Comparison of ENCODE assay signal across 19 cellular contexts in the genomic region with DNA sequence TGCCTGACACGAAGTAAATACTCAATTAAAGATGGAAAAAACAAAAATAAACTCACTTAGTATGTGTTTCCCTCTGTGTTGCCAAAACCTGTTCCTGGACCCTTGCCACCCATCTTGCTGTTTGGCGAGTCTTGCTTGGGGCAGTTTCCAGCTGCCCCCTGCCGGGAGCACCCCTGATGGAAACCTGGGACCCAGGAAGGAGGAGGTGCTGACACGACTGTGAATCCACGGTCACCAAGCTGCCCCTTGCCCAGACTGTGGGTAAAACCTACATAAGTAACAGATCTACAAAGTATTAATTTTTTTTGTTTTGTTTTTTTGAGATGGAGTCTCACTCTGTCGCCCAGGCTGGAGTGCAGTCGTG. TPM values are rescaled to one million over a fixed set of nuclear protein-coding genes. Genes with fewer than 3 reads are reported as not detected.
DNase-seq lines count a peak whose midpoint lies in the region; ATAC-seq and TF ChIP-seq lines count a peak whose summit lies in the region.
"Had no signal": no experiment of that assay in that cellular context is flagged by ENCODE, and none has a peak within 500 bp of the region (broad histone marks: within the 10 kb centered on the region; RNA-seq: fewer than 3 reads in every experiment).

No MANE protein-coding gene starts in this region.

- H3K4me3 ChIP-seq in hepatocyte (no peak overlapping the region), Caco-2 (ENCODE audit: low read depth, low read length) (no peak overlapping the region)
- H3K4me3 ChIP-seq: PC-9, SK-N-MC had no signal

- H3K27ac Mint-ChIP-seq in CD14-positive monocyte (peak overlapping the region in 4 of 7 donors; percentile 21 to 88 (median 54)), activated B cell treated with CpG ODN at 0.5 μM for 24 hours (peak overlapping the region; percentile 99), Caco-2 (ENCODE audit: unreplicated experiment) (no peak overlapping the region)
- H3K27ac Mint-ChIP-seq in stimulated activated naive B cell treated with anti-CD40 and anti-IgM and Interleukin-4, amounts not matched to agents 10 μg/mL and 1 μg/mL and 100 μg/mL, for 72 hours: peak overlapping the region; percentile 11

- no peak overlapping the region for H2AFZ ChIP-seq in hepatocyte
- H2AFZ ChIP-seq: PC-9 had no signal

- H3K4me1 Mint-ChIP-seq in CD14-positive monocyte (peaks cover 45% of the 10 kb centered on the region), activated B cell treated with CpG ODN at 0.5 μM for 24 hours (peaks cover 55% of the 10 kb centered on the region), Caco-2 (ENCODE audit: low read depth, unreplicated experiment) (no peaks in the 10 kb centered on the region)
- H3K4me1 Mint-ChIP-seq in stimulated activated naive B cell treated with anti-CD40 and anti-IgM and Interleukin-4, amounts not matched to agents 10 μg/mL and 1 μg/mL and 100 μg/mL, for 72 hours: peaks cover 31 to 57% of the 10 kb centered on the region in 2 donors

- POLR2A ChIA-PET in activated B cell treated with CpG ODN at 0.5 μM for 24 hours (lab: Charles Lee): interaction anchor here (1.4 kb wide), 2 partner anchors 23 to 50 kb away, joined by 3 to 6 read pairs; a partner anchor contains a TSS
- POLR2A ChIA-PET in Caco-2 (lab: Charles Lee): no interaction called here

- no peak for TF ChIP-seq CTCF in CD14-positive monocyte (IDR thresholded peaks at IDR 0.05)
- no peak for TF ChIP-seq CTCF in activated B cell treated with CpG ODN at 0.5 μM for 24 hours (IDR thresholded peaks at IDR 0.05)
- TF ChIP-seq CTCF in hepatocyte (IDR thresholded peaks at IDR 0.05; ENCODE audit: poor library complexity): no peak
- TF ChIP-seq CTCF in Caco-2 (IDR thresholded peaks at IDR 0.05; ENCODE audit: insufficient read depth in 1 of 2, low read depth in 1 of 2, low read length in 1 of 2, severe bottlenecking in 1 of 2, unreplicated experiment in 1 of 2): no peak

- CTCF ChIA-PET in activated B cell treated with CpG ODN at 0.5 μM for 24 hours (lab: Charles Lee): no interaction called here
- CTCF ChIA-PET in Caco-2 (lab: Charles Lee): interaction anchor here (1.0 kb wide), 1 partner anchor 91 kb away, joined by 4 read pairs; no protein-coding TSS in a partner anchor

- no peak for ATAC-seq in activated B cell treated with CpG ODN at 0.5 μM for 24 hours (ENCODE audit: low read depth)
- no peak for ATAC-seq in stimulated activated naive B cell treated with anti-CD40 and anti-IgM and Interleukin-4, amounts not matched to agents 10 μg/mL and 1 μg/mL and 100 μg/mL, for 72 hours (replicated peaks)

- intact Hi-C loops in CD14-positive monocyte (cut with micrococcal nuclease): no loop called here
- intact Hi-C loops in activated B cell treated with CpG ODN at 0.5 μM for 24 hours (cut with micrococcal nuclease): no loop called here
- intact Hi-C loops in Caco-2 (cut with micrococcal nuclease; ENCODE audit: unreplicated experiment): no loop called here

- H3K4me3 Mint-ChIP-seq in CD14-positive monocyte: peak overlapping the region in 1 of 2 donors; percentile 58
- H3K4me3 Mint-ChIP-seq in activated B cell treated with CpG ODN at 0.5 μM for 24 hours: no peak overlapping the region
- no peak overlapping the region for H3K4me3 Mint-ChIP-seq in stimulated activated naive B cell treated with anti-CD40 and anti-IgM and Interleukin-4, amounts not matched to agents 10 μg/mL and 1 μg/mL and 100 μg/mL, for 72 hours
- no peak overlapping the region for H3K4me3 Mint-ChIP-seq in Caco-2 (ENCODE audit: unreplicated experiment)

- H3K36me3 ChIP-seq in hepatocyte (replicated peaks; ENCODE audit: insufficient read depth, low read depth) (no peaks in the 10 kb centered on the region), Caco-2 (ENCODE audit: control insufficient read depth, insufficient read depth, low read length) (no peaks in the 10 kb centered on the region)

- H3K79me2 ChIP-seq in hepatocyte: no peaks in the 10 kb centered on the region

- H3K9me2 ChIP-seq in hepatocyte (replicated peaks; ENCODE audit: insufficient read depth): no peaks in the 10 kb centered on the region

- no TSS peak for BruUV-seq in Caco-2 (replicated peaks; lab: Mats Ljungman, UMichigan)

- H4K20me1 ChIP-seq in hepatocyte (ENCODE audit: insufficient read depth, poor library complexity, severe bottlenecking): no peaks in the 10 kb centered on the region

- 89% methylated on average over 7 of the region's 7 CpGs for WGBS in hepatocyte (ENCODE audit: low lambda C conversion rate, missing lambda C conversion rate)

- peak overlapping the region; percentile 51 for H3K27ac ChIP-seq in hepatocyte
- H3K27ac ChIP-seq: C4-2B, PC-9, RWPE1, SK-N-MC had no signal

- DNase-seq in CD14-positive monocyte (ENCODE audit: low spot score) (no peak), activated B cell treated with CpG ODN at 0.5 μM for 24 hours (no peak), hepatocyte (ENCODE audit: low spot score) (no peak), cortex of kidney (lab: John Stamatoyannopoulos, UW) (no peak), RPMI8226 (no peak), Caco-2 (no peak)
- DNase-seq in stimulated activated naive B cell treated with anti-CD40 and anti-IgM and Interleukin-4, amounts not matched to agents 10 μg/mL and 1 μg/mL and 100 μg/mL, for 72 hours: no peak
- DNase-seq: DMS53, MM.1S, NCI-H1048, NCI-H1417 treated with DMSO at 0.1 percent for 48 hours, NCI-H187, NCI-H2107, NCI-H69, PC-9, SHP77 treated with DMSO at 0.1 percent for 48 hours had no signal

- H3K27me3 Mint-ChIP-seq in CD14-positive monocyte (ENCODE audit: low read depth in 3 of 3) (peaks cover 0 to 5% (median 1%) of the 10 kb centered on the region in 3 donors), activated B cell treated with CpG ODN at 0.5 μM for 24 hours (no peaks in the 10 kb centered on the region), Caco-2 (ENCODE audit: insufficient read depth, unreplicated experiment) (no peaks in the 10 kb centered on the region)
- H3K27me3 Mint-ChIP-seq in stimulated activated naive B cell treated with anti-CD40 and anti-IgM and Interleukin-4, amounts not matched to agents 10 μg/mL and 1 μg/mL and 100 μg/mL, for 72 hours: no peaks in the 10 kb centered on the region

- H3K27me3 ChIP-seq in hepatocyte: no peaks in the 10 kb centered on the region
- no peaks in the 10 kb centered on the region for H3K27me3 ChIP-seq in Caco-2 (replicated peaks; ENCODE audit: control insufficient read depth, insufficient read depth, low read length)

- H3K9me3 Mint-ChIP-seq in CD14-positive monocyte (peaks cover 0 to 6% (median 0%) of the 10 kb centered on the region in 7 donors), activated B cell treated with CpG ODN at 0.5 μM for 24 hours (no peaks in the 10 kb centered on the region), Caco-2 (ENCODE audit: unreplicated experiment) (no peaks in the 10 kb centered on the region)
- no peaks in the 10 kb centered on the region for H3K9me3 Mint-ChIP-seq in stimulated activated naive B cell treated with anti-CD40 and anti-IgM and Interleukin-4, amounts not matched to agents 10 μg/mL and 1 μg/mL and 100 μg/mL, for 72 hours

- H3K4me1 ChIP-seq in hepatocyte (ENCODE audit: insufficient read depth) (peaks cover 16% of the 10 kb centered on the region), Caco-2 (peaks cover 9% of the 10 kb centered on the region)

- no peaks in the 10 kb centered on the region for H3K36me3 Mint-ChIP-seq in CD14-positive monocyte
- no peaks in the 10 kb centered on the region for H3K36me3 Mint-ChIP-seq in activated B cell treated with CpG ODN at 0.5 μM for 24 hours (ENCODE audit: low read depth)
- H3K36me3 Mint-ChIP-seq in stimulated activated naive B cell treated with anti-CD40 and anti-IgM and Interleukin-4, amounts not matched to agents 10 μg/mL and 1 μg/mL and 100 μg/mL, for 72 hours: no peaks in the 10 kb centered on the region
- no peaks in the 10 kb centered on the region for H3K36me3 Mint-ChIP-seq in Caco-2 (ENCODE audit: insufficient read depth, unreplicated experiment)

- peak overlapping the region; percentile 25 for H3K4me2 ChIP-seq in hepatocyte
- H3K4me2 ChIP-seq: PC-9 had no signal

- H3K9me3 ChIP-seq in hepatocyte (ENCODE audit: low read depth): no peaks in the 10 kb centered on the region
- H3K9me3 ChIP-seq in Caco-2: no peaks in the 10 kb centered on the region

RNA-seq across cellular contexts. Expression of a gene that starts 50.1 kb away (rescaled TPM):
- polyA plus RNA-seq in CD14-positive monocyte (1 to 10 TPM; 4.9 to 5.6 TPM), hepatocyte (38.8 and 39.2 TPM in 2 replicates)
- total RNA-seq in activated B cell treated with CpG ODN at 0.5 μM for 24 hours (26.9 and 31.5 TPM in 2 replicates), hepatocyte (40.3 and 45.5 TPM in 2 replicates), Caco-2 (2022) (26.6 and 27.2 TPM in 2 replicates)
